1 cellular context compared by ENCODE assay signal in the genomic region with DNA sequence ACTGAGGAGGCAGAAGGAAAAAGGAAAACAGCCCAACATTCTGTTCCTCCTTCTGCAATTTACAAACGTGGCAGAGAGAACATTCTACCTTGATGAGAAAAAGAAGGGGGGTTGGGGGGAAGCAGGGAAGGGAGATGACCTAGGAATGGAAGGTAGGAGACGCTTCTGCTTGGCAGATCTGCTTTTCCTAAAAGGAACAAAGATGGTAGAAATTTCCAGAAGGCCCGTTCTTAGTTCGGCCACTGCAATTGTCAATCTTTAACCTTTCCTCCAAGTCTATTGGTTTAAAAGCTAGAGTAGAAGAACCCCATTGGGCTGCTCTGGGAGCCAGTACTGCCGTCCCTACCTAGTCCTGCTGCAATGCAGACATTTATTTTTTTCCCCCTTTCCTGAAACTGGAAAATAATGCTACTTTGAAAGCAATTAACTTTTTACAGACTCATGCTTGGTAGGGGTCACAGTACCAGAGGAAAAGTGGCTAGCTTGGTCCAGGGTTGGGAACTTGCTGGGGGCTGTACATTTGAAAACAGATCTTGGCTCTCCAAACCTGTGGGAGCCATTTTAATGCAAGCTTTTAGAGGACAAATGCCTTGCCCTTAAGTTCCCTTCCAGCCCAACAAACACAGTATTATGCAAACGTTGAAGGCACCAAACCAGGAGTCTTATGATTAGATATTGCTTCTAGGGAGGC.
TF ChIP-seq lines count a peak whose summit lies in the region.

No MANE protein-coding gene starts in this region.

TF ChIP-seq in HepG2, 621 proteins besides CTCF, POLR2A, EP300 and RAD21 (continued from another document and continues in another):
- TF ChIP-seq, protein P1, sequence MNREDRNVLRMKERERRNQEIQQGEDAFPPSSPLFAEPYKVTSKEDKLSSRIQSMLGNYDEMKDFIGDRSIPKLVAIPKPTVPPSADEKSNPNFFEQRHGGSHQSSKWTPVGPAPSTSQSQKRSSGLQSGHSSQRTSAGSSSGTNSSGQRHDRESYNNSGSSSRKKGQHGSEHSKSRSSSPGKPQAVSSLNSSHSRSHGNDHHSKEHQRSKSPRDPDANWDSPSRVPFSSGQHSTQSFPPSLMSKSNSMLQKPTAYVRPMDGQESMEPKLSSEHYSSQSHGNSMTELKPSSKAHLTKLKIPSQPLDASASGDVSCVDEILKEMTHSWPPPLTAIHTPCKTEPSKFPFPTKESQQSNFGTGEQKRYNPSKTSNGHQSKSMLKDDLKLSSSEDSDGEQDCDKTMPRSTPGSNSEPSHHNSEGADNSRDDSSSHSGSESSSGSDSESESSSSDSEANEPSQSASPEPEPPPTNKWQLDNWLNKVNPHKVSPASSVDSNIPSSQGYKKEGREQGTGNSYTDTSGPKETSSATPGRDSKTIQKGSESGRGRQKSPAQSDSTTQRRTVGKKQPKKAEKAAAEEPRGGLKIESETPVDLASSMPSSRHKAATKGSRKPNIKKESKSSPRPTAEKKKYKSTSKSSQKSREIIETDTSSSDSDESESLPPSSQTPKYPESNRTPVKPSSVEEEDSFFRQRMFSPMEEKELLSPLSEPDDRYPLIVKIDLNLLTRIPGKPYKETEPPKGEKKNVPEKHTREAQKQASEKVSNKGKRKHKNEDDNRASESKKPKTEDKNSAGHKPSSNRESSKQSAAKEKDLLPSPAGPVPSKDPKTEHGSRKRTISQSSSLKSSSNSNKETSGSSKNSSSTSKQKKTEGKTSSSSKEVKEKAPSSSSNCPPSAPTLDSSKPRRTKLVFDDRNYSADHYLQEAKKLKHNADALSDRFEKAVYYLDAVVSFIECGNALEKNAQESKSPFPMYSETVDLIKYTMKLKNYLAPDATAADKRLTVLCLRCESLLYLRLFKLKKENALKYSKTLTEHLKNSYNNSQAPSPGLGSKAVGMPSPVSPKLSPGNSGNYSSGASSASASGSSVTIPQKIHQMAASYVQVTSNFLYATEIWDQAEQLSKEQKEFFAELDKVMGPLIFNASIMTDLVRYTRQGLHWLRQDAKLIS (CRISPR knock-in tag; IDR thresholded peaks at IDR 0.05): 0 out of 2 replicates have a peak, but pooled peaks have one; percentile 71
- peak; percentile 14; the same call in 1 of the 2 replicates for TF ChIP-seq FOXK1 (CRISPR knock-in tag; IDR thresholded peaks at IDR 0.05; ENCODE audit: borderline replicate concordance, low read depth)
- TF ChIP-seq TEF (CRISPR knock-in tag; IDR thresholded peaks at IDR 0.05): peak; percentile 33; the same call in 1 of the 2 replicates
- peak; percentile 52; the same call in 1 of the 2 replicates for TF ChIP-seq POGZ (CRISPR knock-in tag; IDR thresholded peaks at IDR 0.05)
- TF ChIP-seq, protein P2, sequence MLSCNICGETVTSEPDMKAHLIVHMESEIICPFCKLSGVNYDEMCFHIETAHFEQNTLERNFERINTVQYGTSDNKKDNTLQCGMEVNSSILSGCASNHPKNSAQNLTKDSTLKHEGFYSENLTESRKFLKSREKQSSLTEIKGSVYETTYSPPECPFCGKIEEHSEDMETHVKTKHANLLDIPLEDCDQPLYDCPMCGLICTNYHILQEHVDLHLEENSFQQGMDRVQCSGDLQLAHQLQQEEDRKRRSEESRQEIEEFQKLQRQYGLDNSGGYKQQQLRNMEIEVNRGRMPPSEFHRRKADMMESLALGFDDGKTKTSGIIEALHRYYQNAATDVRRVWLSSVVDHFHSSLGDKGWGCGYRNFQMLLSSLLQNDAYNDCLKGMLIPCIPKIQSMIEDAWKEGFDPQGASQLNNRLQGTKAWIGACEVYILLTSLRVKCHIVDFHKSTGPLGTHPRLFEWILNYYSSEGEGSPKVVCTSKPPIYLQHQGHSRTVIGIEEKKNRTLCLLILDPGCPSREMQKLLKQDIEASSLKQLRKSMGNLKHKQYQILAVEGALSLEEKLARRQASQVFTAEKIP (CRISPR knock-in tag; IDR thresholded peaks at IDR 0.05; ENCODE audit: borderline replicate concordance): no peak
- TF ChIP-seq TBL1XR1 (IDR thresholded peaks at IDR 0.05; ENCODE audit: borderline replicate concordance, low read length, partially characterized antibody): peak; percentile 15
- TF ChIP-seq ZNF563 (CRISPR knock-in tag; IDR thresholded peaks at IDR 0.05): no peak
- no peak for TF ChIP-seq SOX13 (IDR thresholded peaks at IDR 0.05)
- TF ChIP-seq SOX13 (CRISPR knock-in tag; conservative IDR thresholded peaks at IDR 0.05 in 1 of 2, IDR thresholded peaks at IDR 0.05 in 1 of 2): 0 out of 4 replicates have a peak, but pooled peaks of 1 of the 2 experiments have one; percentile 15
- TF ChIP-seq KAT8 (CRISPR knock-in tag; IDR thresholded peaks at IDR 0.05): peak; percentile 12; the same call in 1 of the 2 replicates
- no peak for TF ChIP-seq MLX (CRISPR knock-in tag; IDR thresholded peaks at IDR 0.05)
- peak; percentile 43; the same call in 1 of the 2 replicates for TF ChIP-seq ZSCAN31 (CRISPR knock-in tag; IDR thresholded peaks at IDR 0.05; ENCODE audit: low read depth)
- no peak for TF ChIP-seq SP140L (CRISPR knock-in tag; IDR thresholded peaks at IDR 0.05; ENCODE audit: borderline replicate concordance)
- TF ChIP-seq MIER3 (CRISPR knock-in tag; IDR thresholded peaks at IDR 0.05; ENCODE audit: borderline replicate concordance): 0 out of 2 replicates have a peak, but pooled peaks have one; percentile 57
- no peak for TF ChIP-seq RFXAP (CRISPR knock-in tag; IDR thresholded peaks at IDR 0.05; ENCODE audit: borderline replicate concordance)
- TF ChIP-seq KLF16 (CRISPR knock-in tag; IDR thresholded peaks at IDR 0.05): no peak
- TF ChIP-seq ZNF160 (CRISPR knock-in tag; IDR thresholded peaks at IDR 0.05): no peak
- TF ChIP-seq, protein P3, sequence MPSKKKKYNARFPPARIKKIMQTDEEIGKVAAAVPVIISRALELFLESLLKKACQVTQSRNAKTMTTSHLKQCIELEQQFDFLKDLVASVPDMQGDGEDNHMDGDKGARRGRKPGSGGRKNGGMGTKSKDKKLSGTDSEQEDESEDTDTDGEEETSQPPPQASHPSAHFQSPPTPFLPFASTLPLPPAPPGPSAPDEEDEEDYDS (CRISPR knock-in tag; IDR thresholded peaks at IDR 0.05): peak; percentile 81
- no peak for TF ChIP-seq RARA (CRISPR knock-in tag; IDR thresholded peaks at IDR 0.05)
- TF ChIP-seq ZNF775 (CRISPR knock-in tag; IDR thresholded peaks at IDR 0.05; ENCODE audit: borderline replicate concordance): peak; percentile 73; the same call in 1 of the 2 replicates
- TF ChIP-seq, protein P4, sequence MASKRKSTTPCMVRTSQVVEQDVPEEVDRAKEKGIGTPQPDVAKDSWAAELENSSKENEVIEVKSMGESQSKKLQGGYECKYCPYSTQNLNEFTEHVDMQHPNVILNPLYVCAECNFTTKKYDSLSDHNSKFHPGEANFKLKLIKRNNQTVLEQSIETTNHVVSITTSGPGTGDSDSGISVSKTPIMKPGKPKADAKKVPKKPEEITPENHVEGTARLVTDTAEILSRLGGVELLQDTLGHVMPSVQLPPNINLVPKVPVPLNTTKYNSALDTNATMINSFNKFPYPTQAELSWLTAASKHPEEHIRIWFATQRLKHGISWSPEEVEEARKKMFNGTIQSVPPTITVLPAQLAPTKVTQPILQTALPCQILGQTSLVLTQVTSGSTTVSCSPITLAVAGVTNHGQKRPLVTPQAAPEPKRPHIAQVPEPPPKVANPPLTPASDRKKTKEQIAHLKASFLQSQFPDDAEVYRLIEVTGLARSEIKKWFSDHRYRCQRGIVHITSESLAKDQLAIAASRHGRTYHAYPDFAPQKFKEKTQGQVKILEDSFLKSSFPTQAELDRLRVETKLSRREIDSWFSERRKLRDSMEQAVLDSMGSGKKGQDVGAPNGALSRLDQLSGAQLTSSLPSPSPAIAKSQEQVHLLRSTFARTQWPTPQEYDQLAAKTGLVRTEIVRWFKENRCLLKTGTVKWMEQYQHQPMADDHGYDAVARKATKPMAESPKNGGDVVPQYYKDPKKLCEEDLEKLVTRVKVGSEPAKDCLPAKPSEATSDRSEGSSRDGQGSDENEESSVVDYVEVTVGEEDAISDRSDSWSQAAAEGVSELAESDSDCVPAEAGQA (IDR thresholded peaks at IDR 0.05; ENCODE audit: low read depth): 0 out of 2 replicates have a peak, but pooled peaks have one; percentile 41
- TF ChIP-seq, protein P4 (CRISPR knock-in tag; IDR thresholded peaks at IDR 0.05; ENCODE audit: borderline replicate concordance): no peak
- TF ChIP-seq GTF3A (CRISPR knock-in tag; conservative IDR thresholded peaks at IDR 0.05): no peak
- TF ChIP-seq ZSCAN12 (CRISPR knock-in tag; IDR thresholded peaks at IDR 0.05): peak; percentile 31; the same call in 1 of the 2 replicates
- TF ChIP-seq ZSCAN29 (CRISPR knock-in tag; conservative IDR thresholded peaks at IDR 0.05): no peak
- TF ChIP-seq AGO2 (optimal IDR thresholded peaks at IDR 0.05; ENCODE audit: low read depth, low read length): peak; percentile 25
- TF ChIP-seq ZKSCAN8 (CRISPR knock-in tag; IDR thresholded peaks at IDR 0.05; ENCODE audit: borderline replicate concordance): no peak
- no peak for TF ChIP-seq AHR (CRISPR knock-in tag; IDR thresholded peaks at IDR 0.05)
- peak; percentile 45; the same call in 1 of the 2 replicates for TF ChIP-seq GFI1 (CRISPR knock-in tag; IDR thresholded peaks at IDR 0.05; ENCODE audit: borderline replicate concordance)
- 0 out of 2 replicates have a peak, but pooled peaks have one; percentile 17 for TF ChIP-seq ZSCAN21 (CRISPR knock-in tag; IDR thresholded peaks at IDR 0.05; ENCODE audit: borderline replicate concordance)
- TF ChIP-seq GATA4 (IDR thresholded peaks at IDR 0.05; ENCODE audit: borderline replicate concordance, low read depth): no peak
- TF ChIP-seq ATF4 (CRISPR knock-in tag; IDR thresholded peaks at IDR 0.05): no peak
- TF ChIP-seq THAP11 (CRISPR knock-in tag; IDR thresholded peaks at IDR 0.05): no peak
- TF ChIP-seq ISX (CRISPR knock-in tag; conservative IDR thresholded peaks at IDR 0.05): no peak
